Comparison of ENCODE assay signal across 1 cellular context in the genomic region with DNA sequence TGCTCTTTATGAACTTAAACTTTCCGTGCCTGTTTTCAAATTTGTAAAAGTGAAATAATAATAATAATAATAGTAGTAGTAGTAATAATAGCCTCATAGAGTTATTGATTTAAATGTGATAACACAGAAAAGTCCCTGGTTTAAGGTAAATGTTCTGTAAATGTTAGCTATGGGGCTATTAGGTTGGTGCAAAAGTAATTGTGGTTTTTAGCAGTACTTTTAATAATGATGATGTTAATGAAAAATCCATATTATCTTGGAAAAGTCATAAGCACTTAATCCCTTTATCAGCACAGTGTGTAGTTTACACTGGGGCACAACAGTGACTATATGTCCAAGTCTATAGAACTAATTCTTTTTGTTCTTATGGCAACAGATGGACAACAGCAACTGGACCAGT.
TF ChIP-seq lines count a peak whose summit lies in the region.

A gene with protein sequence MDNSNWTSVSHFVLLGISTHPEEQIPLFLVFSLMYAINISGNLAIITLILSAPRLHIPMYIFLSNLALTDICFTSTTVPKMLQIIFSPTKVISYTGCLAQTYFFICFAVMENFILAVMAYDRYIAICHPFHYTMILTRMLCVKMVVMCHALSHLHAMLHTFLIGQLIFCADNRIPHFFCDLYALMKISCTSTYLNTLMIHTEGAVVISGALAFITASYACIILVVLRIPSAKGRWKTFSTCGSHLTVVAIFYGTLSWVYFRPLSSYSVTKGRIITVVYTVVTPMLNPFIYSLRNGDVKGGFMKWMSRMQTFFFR (plus strand): TSS at position 377 of the 400 bp plus-strand sequence. CDS start 0 bp downstream, at position 377.

TF ChIP-seq in HepG2, 621 proteins besides CTCF, POLR2A, EP300 and RAD21:
- TF ChIP-seq ZBTB40 (IDR thresholded peaks at IDR 0.05) (peak; percentile 81), ZBTB40 (CRISPR knock-in tag; IDR thresholded peaks at IDR 0.05) (no peak), GZF1 (CRISPR knock-in tag; IDR thresholded peaks at IDR 0.05) (no peak)
